29 cellular contexts compared by ENCODE assay signal in the genomic region with DNA sequence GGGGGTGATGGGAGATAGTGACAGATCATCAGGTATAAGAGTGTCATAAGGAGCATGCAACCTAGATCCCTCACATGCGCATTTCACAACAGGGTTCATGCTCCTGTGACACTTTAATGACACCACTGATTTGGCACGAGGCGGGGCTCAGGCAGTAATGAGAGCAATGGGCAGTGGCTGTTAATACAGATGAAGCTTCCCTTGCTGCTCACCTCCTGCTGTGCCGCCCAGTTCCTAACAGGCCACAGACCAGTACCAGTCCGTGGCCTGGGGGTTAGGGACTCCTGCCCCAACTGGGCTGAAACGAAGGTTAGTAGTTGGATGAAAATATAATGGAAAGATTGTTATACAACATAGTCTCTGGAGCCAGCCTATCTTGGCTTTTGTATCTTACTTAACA.
"Had no signal": no experiment of that assay in that cellular context is flagged by ENCODE, and none has a peak within 500 bp of the region (broad histone marks: within the 10 kb centered on the region; RNA-seq: fewer than 3 reads in every experiment).

No MANE protein-coding gene starts in this region.

- H3K9ac ChIP-seq: neural progenitor cell, parathyroid adenoma had no signal

- H3K4me3 ChIP-seq: dorsolateral prefrontal cortex, esophagus muscularis mucosa, gastroesophageal sphincter, heart left ventricle, lower lobe of right lung, neural progenitor cell, right lobe of liver, smooth muscle cell, stomach, thyroid gland, vagina had no signal

- H3K4me1 Mint-ChIP-seq: immature natural killer cell, naive B cell, neural progenitor cell had no signal

- H3K9me3 ChIP-seq: esophagus muscularis mucosa, gastroesophageal sphincter, heart left ventricle, lower lobe of right lung, right lobe of liver, stomach, thyroid gland, vagina had no signal

- H3K27ac ChIP-seq: dorsolateral prefrontal cortex, esophagus muscularis mucosa, foreskin keratinocyte, gastroesophageal sphincter, heart left ventricle, lower lobe of right lung, neural progenitor cell, parathyroid adenoma, right lobe of liver, stomach, thyroid gland, vagina had no signal

- H3K27me3 Mint-ChIP-seq: naive B cell; natural killer cell treated with Interleukin-12 subunit alpha and Interleukin-12 subunit beta and Interleukin-15 and Interleukin-18, amount 100 ng/mL, for 72 hours; progenitor cell of endocrine pancreas had no signal

- ATAC-seq: foreskin keratinocyte; gastroesophageal sphincter; heart left ventricle; left ventricle myocardium superior; lower lobe of right lung; natural killer cell treated with Interleukin-12 subunit alpha and Interleukin-12 subunit beta and Interleukin-15 and Interleukin-18, amount 100 ng/mL, for 72 hours; right lobe of liver had no signal

- H3K4me3 Mint-ChIP-seq: immature natural killer cell; naive B cell; natural killer cell treated with Interleukin-12 subunit alpha and Interleukin-12 subunit beta and Interleukin-15 and Interleukin-18, amount 100 ng/mL, for 72 hours; neural progenitor cell had no signal

- DNase-seq: dorsolateral prefrontal cortex; effector CD4-positive, alpha-beta T cell; foreskin keratinocyte; heart left ventricle; hippocampal formation; immature natural killer cell; islet precursor cell; left ventricle myocardium superior; lower lobe of right lung; naive B cell; right lobe of liver; stimulated activated CD4-positive, alpha-beta T cell treated with anti-CD3 and anti-CD28 coated beads, Interleukin-12 subunit alpha, Interleukin-12 subunit beta, amount 100 ng/mL, for 4 hours; stimulated activated CD4-positive, alpha-beta T cell treated with anti-CD3 and anti-CD28 coated beads, Interleukin-1b, Interleukin-23, amount 100 ng/mL, for 48 hours; stimulated activated CD4-positive, alpha-beta T cell treated with anti-CD3 and anti-CD28 coated beads, Interleukin-4, amount 100 ng/mL, for 1 hour; stimulated activated CD8-positive, alpha-beta memory T cell treated with anti-CD3 and anti-CD28 coated beads, Interleukin-4, amount 100 ng/mL, for 48 hours; stimulated activated naive CD4-positive, alpha-beta T cell treated with Interleukin-2 at 50 U/mL for 16 hours; stomach; thyroid gland; trophoblast cell had no signal

- H3K27ac Mint-ChIP-seq: immature natural killer cell; natural killer cell treated with Interleukin-12 subunit alpha and Interleukin-12 subunit beta and Interleukin-15 and Interleukin-18, amount 100 ng/mL, for 72 hours; neural progenitor cell; progenitor cell of endocrine pancreas had no signal

- H3K36me3 ChIP-seq: esophagus muscularis mucosa, gastroesophageal sphincter, heart left ventricle, lower lobe of right lung, neural progenitor cell, right lobe of liver, stomach, thyroid gland, vagina had no signal

- H3K4me1 ChIP-seq: foreskin keratinocyte, lower lobe of right lung, neural progenitor cell, parathyroid adenoma, right lobe of liver, stomach, thyroid gland, vagina had no signal

- H3K36me3 Mint-ChIP-seq: naive B cell; natural killer cell treated with Interleukin-12 subunit alpha and Interleukin-12 subunit beta and Interleukin-15 and Interleukin-18, amount 100 ng/mL, for 72 hours; neural progenitor cell had no signal

- FAIRE-seq: colon, endothelial cell of umbilical vein had no signal
